ENCODE assay signal across 8 cellular contexts in genomic region chr6:47247227-47247797, GRCh38.
DNase-seq lines count a peak whose midpoint lies in the region; ATAC-seq and TF ChIP-seq lines count a peak whose summit lies in the region.

No MANE protein-coding gene starts in this region.

- H3K27ac ChIP-seq in OCI-LY1 (ENCODE audit: low read depth, low read length, poor library complexity, severe bottlenecking): peak overlapping the region; percentile 93

- H3K9ac ChIP-seq in OCI-LY1 (ENCODE audit: low read length): peak overlapping the region; percentile 42

- no peaks in the 10 kb centered on the region for H3K9me2 ChIP-seq in OCI-LY1 (ENCODE audit: low read depth, low read length)

- no peaks in the 10 kb centered on the region for H3K79me2 ChIP-seq in OCI-LY1 (ENCODE audit: insufficient read depth, low read length)

- H2AFZ ChIP-seq in OCI-LY1 (ENCODE audit: low read length): no peak overlapping the region

- H3K4me1 ChIP-seq in OCI-LY1 (ENCODE audit: insufficient read depth, low read length, severe bottlenecking): peaks cover 87% of the 10 kb centered on the region

- H3K36me3 ChIP-seq in OCI-LY1 (ENCODE audit: insufficient read depth, low read length): no peaks in the 10 kb centered on the region

- H4K20me1 ChIP-seq in OCI-LY1 (ENCODE audit: insufficient read depth, low read length): no peaks in the 10 kb centered on the region

- peak overlapping the region; percentile 3 for H3K4me3 ChIP-seq in OCI-LY1 (ENCODE audit: low read depth, low read length, poor library complexity, severe bottlenecking)

- no peaks in the 10 kb centered on the region for H3K27me3 ChIP-seq in OCI-LY1 (ENCODE audit: insufficient read depth, low read length)

- H3F3A ChIP-seq in OCI-LY1 (ENCODE audit: insufficient read depth, low read length): no peaks in the 10 kb centered on the region

- H3K9me3 ChIP-seq in OCI-LY1 (ENCODE audit: low read length): no peaks in the 10 kb centered on the region

- TF ChIP-seq CTCF in OCI-LY1 (IDR thresholded peaks at IDR 0.05; ENCODE audit: low read length): no peak

- DNase-seq in AML-193 (lab: John Stamatoyannopoulos, UW) (peak; percentile 69 to 82), iPS-NIHi11 (ENCODE audit: low spot score) (peak; percentile 16), NCI-H128 (lab: John Stamatoyannopoulos, UW; ENCODE audit: unreplicated experiment) (no peak), A172 (ENCODE audit: low spot score) (no peak)
- DNase-seq in stimulated activated CD4-positive, alpha-beta T cell treated with anti-CD3 and anti-CD28 coated beads, Interleukin-2, amount 100 ng/mL, for 48 hours: no peak

- ATAC-seq in GM19438 (IDR thresholded peaks at IDR 0.05; ENCODE audit: low read depth, unreplicated experiment) (peak; percentile 57), HG03442 (IDR thresholded peaks at IDR 0.05; ENCODE audit: unreplicated experiment) (peak; percentile 23)

- H3K4me2 ChIP-seq in OCI-LY1 (ENCODE audit: low read length): peak overlapping the region; percentile 46

Comparison
In these comparisons a context has a peak if more than half of its experiments do, and no peak if none do; other contexts are left out.
1. DNase-seq: peak in AML-193 (2 of 2) and iPS-NIHi11 (single experiment); none in stimulated activated CD4-positive, alpha-beta T cell treated with anti-CD3 and anti-CD28 coated beads, Interleukin-2, amount 100 ng/mL, for 48 hours (0 of 2), NCI-H128 (single experiment) and A172 (single experiment).